In genomic region chr12:97223419-97223818, GRCh38 we compare ENCODE assay signal across 25 cellular contexts.
DNase-seq lines count a peak whose midpoint lies in the region; ATAC-seq and TF ChIP-seq lines count a peak whose summit lies in the region.
"Had no signal": no experiment of that assay in that cellular context is flagged by ENCODE, and none has a peak within 500 bp of the region (broad histone marks: within the 10 kb centered on the region; RNA-seq: fewer than 3 reads in every experiment).

No MANE protein-coding gene starts in this region.

- H3K9me3 ChIP-seq in MM.1S (replicated peaks; ENCODE audit: insufficient read depth, low read length) = no peaks in the 10 kb centered on the region
- H3K9me3 ChIP-seq: body of pancreas, left lung, pancreas, upper lobe of right lung had no signal

- TF ChIP-seq CTCF in GM13976 (IDR thresholded peaks at IDR 0.05; ENCODE audit: borderline replicate concordance, control extremely low read depth, extremely low read depth, insufficient read depth, missing control alignments) = no peak
- TF ChIP-seq CTCF in MM.1S (IDR thresholded peaks at IDR 0.05; ENCODE audit: low read length) = no peak

- peak; percentile 21 for DNase-seq in GM13976 (ENCODE audit: low spot score)
- peak; percentile 63 for DNase-seq in MM.1S
- DNase-seq in germinal center (ENCODE audit: low spot score) = no peak
- DNase-seq in NCI-H146 treated with DMSO at 0.1 percent for 48 hours (lab: John Stamatoyannopoulos, UW; ENCODE audit: unreplicated experiment) = no peak
- DNase-seq: activated CD4-positive, alpha-beta memory T cell treated with anti-CD3 and anti-CD28 coated beads for 36 hours; activated CD4-positive, alpha-beta T cell treated with anti-CD3 and anti-CD28 coated beads for 1 hour; activated CD8-positive, alpha-beta memory T cell treated with anti-CD3 and anti-CD28 coated beads, Interleukin-2, amount 50 U/mL, for 48 hours; activated naive CD4-positive, alpha-beta T cell treated with anti-CD3 and anti-CD28 coated beads, Interleukin-2, amount 50 U/mL, for 16 hours; body of pancreas; CD8-positive, alpha-beta memory T cell; DMS 273 treated with DMSO at 0.1 percent for 48 hours; islet precursor cell; left lung; mesendoderm; NCI-H2227 treated with DMSO at 0.1 percent for 48 hours; NCI-H774; pancreas; retina; stimulated activated naive B cell treated with anti-CD40 and anti-IgM and Interleukin-4, amounts not matched to agents 10 μg/mL and 1 μg/mL and 100 μg/mL, for 72 hours; upper lobe of right lung had no signal

- H3K79me2 ChIP-seq in MM.1S (ENCODE audit: low read length) = no peaks in the 10 kb centered on the region

- H3K4me1 ChIP-seq in MM.1S (ENCODE audit: low read length) = 0 out of 2 replicates have a peak, but pooled peaks cover 3% of the 10 kb centered on the region
- H3K4me1 ChIP-seq: body of pancreas, left lung, pancreas, upper lobe of right lung had no signal

- H4K20me1 ChIP-seq in MM.1S (ENCODE audit: insufficient read depth, low read length) = no peaks in the 10 kb centered on the region

- no peak overlapping the region for H2AFZ ChIP-seq in MM.1S (ENCODE audit: low read length)
- H2AFZ ChIP-seq: GM23338 had no signal

- no peak overlapping the region for H3K27ac ChIP-seq in MM.1S (ENCODE audit: low read length)
- H3K27ac ChIP-seq: body of pancreas, left lung, pancreas, upper lobe of right lung had no signal

- ATAC-seq in GM19351 (IDR thresholded peaks at IDR 0.05; ENCODE audit: unreplicated experiment) (peak; percentile 81), HG02938 (IDR thresholded peaks at IDR 0.05; ENCODE audit: unreplicated experiment) (peak; percentile 77), GM18520 (IDR thresholded peaks at IDR 0.05; ENCODE audit: unreplicated experiment) (no peak), HG03469 (IDR thresholded peaks at IDR 0.05; ENCODE audit: unreplicated experiment) (no peak)
- ATAC-seq: body of pancreas; GM23338; left lung; pancreas; stimulated activated naive B cell treated with anti-CD40 and anti-IgM and Interleukin-4, amounts not matched to agents 10 μg/mL and 1 μg/mL and 100 μg/mL, for 72 hours; upper lobe of right lung had no signal

- H3K4me3 ChIP-seq in MM.1S (ENCODE audit: low read length) = no peak overlapping the region
- H3K4me3 ChIP-seq: body of pancreas, GM23338, left lung, pancreas, upper lobe of right lung had no signal

- H3K27me3 ChIP-seq in MM.1S (replicated peaks; ENCODE audit: insufficient read depth, low read length) = peaks cover 16% of the 10 kb centered on the region; the same call in 1 of the 2 replicates
- H3K27me3 ChIP-seq: body of pancreas, left lung, pancreas, upper lobe of right lung had no signal

- in situ Hi-C loops in GM13976 (cut with MboI; ENCODE audit: low sequenced_read_pairs, unreplicated experiment) = no loop called here

- H3K9me2 ChIP-seq in MM.1S (replicated peaks; ENCODE audit: insufficient read depth, low read length) = no peaks in the 10 kb centered on the region

- H3K36me3 ChIP-seq in MM.1S (replicated peaks; ENCODE audit: insufficient read depth, low read length) = no peaks in the 10 kb centered on the region
- H3K36me3 ChIP-seq: left lung, pancreas, upper lobe of right lung had no signal

- H3K9ac ChIP-seq in MM.1S (ENCODE audit: low read length) = no peak overlapping the region

- H3K4me2 ChIP-seq in MM.1S (ENCODE audit: low read depth, low read length) = no peak overlapping the region
- H3K4me2 ChIP-seq: GM23338 had no signal

- H3F3A ChIP-seq in MM.1S (ENCODE audit: insufficient read depth, low read length) = no peaks in the 10 kb centered on the region

Comparison
In these comparisons a context has a peak if more than half of its experiments do, and no peak if none do; other contexts are left out.
1. DNase-seq: peak in GM13976 (single experiment) and MM.1S (single experiment); none in germinal center (single experiment) and NCI-H146 treated with DMSO at 0.1 percent for 48 hours (single experiment).
2. ATAC-seq: peak in GM19351 (single experiment) and HG02938 (single experiment); none in GM18520 (single experiment) and HG03469 (single experiment).